In genomic region chr10:49173848-49174247, GRCh38 we compare ENCODE assay signal across 25 cellular contexts. TPM values are rescaled to one million over a fixed set of nuclear protein-coding genes. Genes with fewer than 3 reads are reported as not detected.
"Had no signal": no experiment of that assay in that cellular context is flagged by ENCODE, and none has a peak within 500 bp of the region (broad histone marks: within the 10 kb centered on the region; RNA-seq: fewer than 3 reads in every experiment).

No MANE protein-coding gene starts in this region.

- H3K9me3 Mint-ChIP-seq: activated CD4-positive, alpha-beta T cell treated with anti-CD3 and anti-CD28 coated beads, Interleukin-2, amount 10 ng/mL, durations not matched to agents 24 days and 14 days; activated naive CD4-positive, alpha-beta T cell treated with anti-CD3 and anti-CD28 coated beads, Interleukin-2, amount 10 ng/mL, durations not matched to agents 7 days and 5 days; activated naive CD8-positive, alpha-beta T cell treated with anti-CD3 and anti-CD28 coated beads, Interleukin-2, amount 50 U/mL, for 24 hours; brain; endodermal cell; stimulated activated naive CD8-positive, alpha-beta T cell treated with anti-CD3 and anti-CD28 coated beads, Interleukin-15, amount 100 ng/mL, for 72 hours had no signal

- ATAC-seq: activated naive CD8-positive, alpha-beta T cell treated with anti-CD3 and anti-CD28 coated beads, Interleukin-2, amount 50 U/mL, for 24 hours; foreskin keratinocyte; lower lobe of right lung; stimulated activated naive CD8-positive, alpha-beta T cell treated with anti-CD3 and anti-CD28 coated beads, Interleukin-15, amount 100 ng/mL, for 72 hours had no signal

- H3K27ac Mint-ChIP-seq: activated naive CD4-positive, alpha-beta T cell treated with anti-CD3 and anti-CD28 coated beads, Interleukin-2, amount 10 ng/mL, durations not matched to agents 7 days and 5 days; activated naive CD8-positive, alpha-beta T cell treated with anti-CD3 and anti-CD28 coated beads, Interleukin-2, amount 50 U/mL, for 24 hours; brain; stimulated activated naive CD8-positive, alpha-beta T cell treated with anti-CD3 and anti-CD28 coated beads, Interleukin-15, amount 100 ng/mL, for 72 hours had no signal

- H3K4me3 ChIP-seq: dorsolateral prefrontal cortex, hepatocyte, lower lobe of right lung, right atrium auricular region had no signal

- H3K4me2 ChIP-seq: hepatocyte had no signal

- H3K4me3 Mint-ChIP-seq: activated CD4-positive, alpha-beta T cell treated with anti-CD3 and anti-CD28 coated beads, Interleukin-2, amount 10 ng/mL, durations not matched to agents 24 days and 14 days; activated naive CD4-positive, alpha-beta T cell treated with anti-CD3 and anti-CD28 coated beads, Interleukin-2, amount 10 ng/mL, durations not matched to agents 7 days and 5 days; activated naive CD8-positive, alpha-beta T cell treated with anti-CD3 and anti-CD28 coated beads, Interleukin-2, amount 50 U/mL, for 24 hours; brain; endodermal cell; stimulated activated naive CD8-positive, alpha-beta T cell treated with anti-CD3 and anti-CD28 coated beads, Interleukin-15, amount 100 ng/mL, for 72 hours had no signal

- DNase-seq: activated CD4-positive, alpha-beta T cell treated with anti-CD3 and anti-CD28 coated beads, Interleukin-2, amount 10 ng/mL, durations not matched to agents 24 days and 14 days; activated CD4-positive, CD25-positive, alpha-beta regulatory T cell; activated naive CD4-positive, alpha-beta T cell treated with anti-CD3 and anti-CD28 coated beads, Interleukin-2, amount 10 ng/mL, durations not matched to agents 7 days and 5 days; activated naive CD8-positive, alpha-beta T cell treated with anti-CD3 and anti-CD28 coated beads, Interleukin-2, amount 50 U/mL, for 24 hours; anterior cingulate cortex; caudate nucleus; dorsolateral prefrontal cortex; endodermal cell; foreskin keratinocyte; lower lobe of right lung; stimulated activated CD4-positive, alpha-beta T cell treated with anti-CD3 and anti-CD28 coated beads, Interleukin-2, amount 100 ng/mL, for 24 hours; stimulated activated naive CD8-positive, alpha-beta T cell treated with anti-CD3 and anti-CD28 coated beads, Interleukin-15, amount 100 ng/mL, for 72 hours; T-helper 9 cell; trophoblast cell had no signal

- H2AFZ ChIP-seq: hepatocyte had no signal

- H3K79me2 ChIP-seq: hepatocyte had no signal

- H3K27me3 ChIP-seq: dorsolateral prefrontal cortex, foreskin keratinocyte, hepatocyte, right atrium auricular region had no signal

- H3K27ac ChIP-seq: dorsolateral prefrontal cortex, epithelial cell of prostate, foreskin keratinocyte, hepatocyte, lower lobe of right lung, right atrium auricular region had no signal

- H3K27me3 Mint-ChIP-seq: activated CD4-positive, alpha-beta T cell treated with anti-CD3 and anti-CD28 coated beads, Interleukin-2, amount 10 ng/mL, durations not matched to agents 24 days and 14 days; brain had no signal

- H3K4me1 ChIP-seq: foreskin keratinocyte had no signal

- H3K36me3 Mint-ChIP-seq: brain had no signal

RNA-seq across cellular contexts. Expression of gene TMEM273, which starts 14.3 kb away (rescaled TPM):
- total RNA-seq: endodermal cell, fibroblast of lung, foreskin keratinocyte had no signal
- polyA plus RNA-seq: foreskin keratinocyte, hepatocyte, neural cell had no signal

RNA-seq across cellular contexts. Expression of gene FAM170B, which starts 40.0 kb away (rescaled TPM):
- total RNA-seq: activated CD4-positive, alpha-beta T cell treated with anti-CD3 and anti-CD28 coated beads, Interleukin-2, amount 10 ng/mL, durations not matched to agents 24 days and 14 days; endodermal cell; fibroblast of lung; foreskin keratinocyte; hepatocyte; lower lobe of right lung; myocyte; omental fat pad; posterior vena cava; right atrium auricular region; skeletal muscle tissue; temporal lobe had no signal
- polyA plus RNA-seq: fibroblast of lung, foreskin keratinocyte, hepatocyte, neural cell had no signal

RNA-seq across cellular contexts. Expression of gene VSTM4, which starts 58.5 kb away (rescaled TPM):
- total RNA-seq: foreskin keratinocyte had no signal
- polyA plus RNA-seq: foreskin keratinocyte had no signal
